ENCODE assay signal across 24 cellular contexts in genomic region chr18:36856815-36857214, GRCh38.
"Had no signal": no experiment of that assay in that cellular context is flagged by ENCODE, and none has a peak within 500 bp of the region (broad histone marks: within the 10 kb centered on the region; RNA-seq: fewer than 3 reads in every experiment).

No MANE protein-coding gene starts in this region.

- H3K9me3 ChIP-seq: esophagus squamous epithelium, prostate gland had no signal

- H3K27me3 ChIP-seq: ascending aorta, brain microvascular endothelial cell, esophagus squamous epithelium, right atrium auricular region, tibial nerve had no signal

- FAIRE-seq: TTC549 had no signal

- H3K4me1 ChIP-seq: ascending aorta, esophagus squamous epithelium, prostate gland had no signal

- ATAC-seq: activated CD4-positive, CD25-positive, alpha-beta regulatory T cell treated with anti-CD3 and anti-CD28 coated beads, Interleukin-2, amount 50 U/mL, for 24 hours had no signal

- H3K27ac ChIP-seq: ascending aorta, brain microvascular endothelial cell, epithelial cell of prostate, esophagus squamous epithelium, left ventricle myocardium inferior, prostate gland, right atrium auricular region, tibial nerve, VCaP had no signal

- H3K4me3 ChIP-seq: ascending aorta, esophagus squamous epithelium, left ventricle myocardium inferior, prostate gland, right atrium auricular region, tibial nerve had no signal

- H3K36me3 ChIP-seq: brain microvascular endothelial cell, prostate gland, right atrium auricular region had no signal

- DNase-seq: activated CD4-positive, alpha-beta memory T cell treated with anti-CD3 and anti-CD28 coated beads, Interleukin-2, amount 10 ng/mL, durations not matched to agents 7 days and 5 days; activated CD4-positive, alpha-beta T cell treated with anti-CD3 and anti-CD28 coated beads for 48 hours; activated CD8-positive, alpha-beta memory T cell treated with anti-CD3 and anti-CD28 coated beads, Interleukin-2, amount 50 U/mL, for 48 hours; activated gamma-delta T cell; activated naive CD4-positive, alpha-beta T cell treated with anti-CD3 and anti-CD28 coated beads, Interleukin-2, amount 10 ng/mL, durations not matched to agents 7 days and 5 days; activated naive CD8-positive, alpha-beta T cell treated with anti-CD3 and anti-CD28 coated beads, Interleukin-2, amount 10 ng/mL, durations not matched to agents 7 days and 5 days; activated T-cell treated with anti-CD3 and anti-CD28 coated beads, Interleukin-2, amount 50 U/mL, for 24 hours; brain microvascular endothelial cell; central memory CD4-positive, alpha-beta T cell; esophagus squamous epithelium; foreskin melanocyte; kidney glomerular epithelial cell; left ventricle myocardium inferior; mammary epithelial cell; stimulated activated CD4-positive, alpha-beta T cell treated with anti-CD3 and anti-CD28 coated beads, Interleukin-2, amount 100 ng/mL, for 48 hours; stimulated activated naive CD4-positive, alpha-beta T cell treated with Interleukin-2 at 50 U/mL for 16 hours had no signal
